8 cellular contexts compared by ENCODE assay signal in genomic region chr19:10503002-10503789, GRCh38. TPM values are rescaled to one million over a fixed set of nuclear protein-coding genes. Genes with fewer than 3 reads are reported as not detected.
DNase-seq lines count a peak whose midpoint lies in the region; ATAC-seq and TF ChIP-seq lines count a peak whose summit lies in the region.

Gene KEAP1 (minus strand): TSS chr19:10503356. CDS start chr19:10500033, 3,323 bp downstream.

- CTCF ChIA-PET in activated naive CD4-positive, alpha-beta T cell treated with anti-CD3 and anti-CD28 coated beads, Interleukin-2, amount 10 ng/mL, durations not matched to agents 7 days and 5 days (lab: Charles Lee), result interaction anchor here (0.9 to 1.6 kb wide), 3 partner anchors 51 to 66 kb away, joined by 3 to 5 read pairs (median 4); no protein-coding TSS in a partner anchor

- DNase-seq in DMS 273 (lab: John Stamatoyannopoulos, UW; ENCODE audit: unreplicated experiment) (peak; percentile 70), DMS 273 treated with DMSO at 0.1 percent for 48 hours (lab: John Stamatoyannopoulos, UW) (no peak), NCI-H2196 treated with DMSO at 0.1 percent for 48 hours (lab: John Stamatoyannopoulos, UW; ENCODE audit: unreplicated experiment) (peak; percentile 42), glomerular visceral epithelial cell (ENCODE audit: extremely low spot score) (peak; percentile 32), omental fat pad (ENCODE audit: low spot score) (peak; percentile 31), NCI-H1694 (lab: John Stamatoyannopoulos, UW) (no peak)
- DNase-seq in activated naive CD4-positive, alpha-beta T cell treated with anti-CD3 and anti-CD28 coated beads, Interleukin-2, amount 10 ng/mL, durations not matched to agents 7 days and 5 days, result peak; percentile 60

- H3K9me3 Mint-ChIP-seq in activated naive CD4-positive, alpha-beta T cell treated with anti-CD3 and anti-CD28 coated beads, Interleukin-2, amount 10 ng/mL, durations not matched to agents 7 days and 5 days, result no peaks in the 10 kb centered on the region

- peaks cover 24% of the 10 kb centered on the region for H3K36me3 Mint-ChIP-seq in activated naive CD4-positive, alpha-beta T cell treated with anti-CD3 and anti-CD28 coated beads, Interleukin-2, amount 10 ng/mL, durations not matched to agents 7 days and 5 days

- peaks cover 48% of the 10 kb centered on the region for H3K4me1 Mint-ChIP-seq in activated naive CD4-positive, alpha-beta T cell treated with anti-CD3 and anti-CD28 coated beads, Interleukin-2, amount 10 ng/mL, durations not matched to agents 7 days and 5 days

- peak within 1 kb of the TSS; percentile 90 for H3K4me3 Mint-ChIP-seq in activated naive CD4-positive, alpha-beta T cell treated with anti-CD3 and anti-CD28 coated beads, Interleukin-2, amount 10 ng/mL, durations not matched to agents 7 days and 5 days

- peak within 1 kb of the TSS; percentile 96 for H3K27ac Mint-ChIP-seq in activated naive CD4-positive, alpha-beta T cell treated with anti-CD3 and anti-CD28 coated beads, Interleukin-2, amount 10 ng/mL, durations not matched to agents 7 days and 5 days

- TF ChIP-seq CTCF in omental fat pad (IDR thresholded peaks at IDR 0.05), result no peak

- peak; percentile 25 for ATAC-seq in HG02642 (IDR thresholded peaks at IDR 0.05; ENCODE audit: poor library complexity, unreplicated experiment)
- peak; percentile 47 for ATAC-seq in omental fat pad (ENCODE audit: low FRiP score)

- no peaks in the 10 kb centered on the region for H3K27me3 Mint-ChIP-seq in activated naive CD4-positive, alpha-beta T cell treated with anti-CD3 and anti-CD28 coated beads, Interleukin-2, amount 10 ng/mL, durations not matched to agents 7 days and 5 days

RNA-seq across cellular contexts. Expression of gene KEAP1, which starts in this region (rescaled TPM):
- 10 to 100 TPM; 53.2 to 65.6 (median 59.3) TPM for total RNA-seq in omental fat pad

Comparison
In these comparisons a context has a peak if more than half of its experiments do, and no peak if none do; other contexts are left out.
1. DNase-seq: peak in DMS 273 (single experiment), NCI-H2196 treated with DMSO at 0.1 percent for 48 hours (single experiment), activated naive CD4-positive, alpha-beta T cell treated with anti-CD3 and anti-CD28 coated beads, Interleukin-2, amount 10 ng/mL, durations not matched to agents 7 days and 5 days (single experiment), glomerular visceral epithelial cell (single experiment) and omental fat pad (single experiment); none in DMS 273 treated with DMSO at 0.1 percent for 48 hours (single experiment) and NCI-H1694 (single experiment).